ENCODE assay signal across 1 cellular context in the genomic region with DNA sequence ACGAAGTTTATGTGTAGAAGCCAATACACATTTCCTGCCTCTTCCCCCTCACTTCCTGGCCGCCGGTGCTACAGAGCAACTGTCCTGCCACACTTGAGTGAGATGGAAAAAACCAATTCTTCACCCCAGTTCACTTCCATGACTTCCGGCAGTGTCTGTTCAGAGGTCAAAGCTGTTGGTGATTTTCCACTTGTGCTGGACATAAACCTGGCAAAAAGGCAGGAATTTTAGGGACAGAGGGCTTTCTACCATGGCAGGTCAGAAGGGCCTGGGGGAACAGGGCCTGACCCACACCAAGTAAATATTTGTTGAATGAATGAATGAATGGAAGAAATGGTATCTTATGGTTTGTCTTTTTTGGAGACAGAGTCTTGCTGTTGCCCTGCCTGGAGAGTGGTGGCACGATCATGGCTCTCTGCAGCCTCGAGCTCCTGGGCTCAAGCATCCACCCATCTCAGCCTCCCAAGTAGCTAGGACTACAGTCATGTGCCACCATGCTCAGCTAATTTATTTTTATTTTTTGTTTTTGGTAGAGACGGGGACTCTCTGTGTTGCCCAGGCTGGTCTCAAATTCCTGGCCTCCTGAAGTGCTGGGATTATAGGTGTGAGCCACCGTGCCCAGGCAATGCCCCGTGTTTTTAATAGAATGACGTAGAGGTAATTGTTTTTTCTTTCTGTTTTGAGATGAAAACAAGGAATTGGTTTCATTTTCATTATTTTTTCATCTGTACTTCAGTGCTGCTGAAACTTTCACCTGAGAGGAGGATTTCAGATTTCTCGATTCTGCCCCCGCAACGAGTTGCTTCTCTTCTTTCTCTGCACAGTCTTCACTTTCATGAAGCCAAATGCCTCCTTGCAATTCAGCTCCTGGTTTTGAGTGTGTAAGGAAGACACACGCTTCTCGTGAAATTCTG.
TF ChIP-seq lines count a peak whose summit lies in the region.

No MANE protein-coding gene starts in this region.

TF ChIP-seq in HepG2, 621 proteins besides CTCF, POLR2A, EP300 and RAD21 (continued from another document and continues in another):
- TF ChIP-seq, protein P1, sequence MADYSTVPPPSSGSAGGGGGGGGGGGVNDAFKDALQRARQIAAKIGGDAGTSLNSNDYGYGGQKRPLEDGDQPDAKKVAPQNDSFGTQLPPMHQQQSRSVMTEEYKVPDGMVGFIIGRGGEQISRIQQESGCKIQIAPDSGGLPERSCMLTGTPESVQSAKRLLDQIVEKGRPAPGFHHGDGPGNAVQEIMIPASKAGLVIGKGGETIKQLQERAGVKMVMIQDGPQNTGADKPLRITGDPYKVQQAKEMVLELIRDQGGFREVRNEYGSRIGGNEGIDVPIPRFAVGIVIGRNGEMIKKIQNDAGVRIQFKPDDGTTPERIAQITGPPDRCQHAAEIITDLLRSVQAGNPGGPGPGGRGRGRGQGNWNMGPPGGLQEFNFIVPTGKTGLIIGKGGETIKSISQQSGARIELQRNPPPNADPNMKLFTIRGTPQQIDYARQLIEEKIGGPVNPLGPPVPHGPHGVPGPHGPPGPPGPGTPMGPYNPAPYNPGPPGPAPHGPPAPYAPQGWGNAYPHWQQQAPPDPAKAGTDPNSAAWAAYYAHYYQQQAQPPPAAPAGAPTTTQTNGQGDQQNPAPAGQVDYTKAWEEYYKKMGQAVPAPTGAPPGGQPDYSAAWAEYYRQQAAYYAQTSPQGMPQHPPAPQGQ (CRISPR knock-in tag; IDR thresholded peaks at IDR 0.05; ENCODE audit: borderline replicate concordance) = no peak
- TF ChIP-seq, protein P2, sequence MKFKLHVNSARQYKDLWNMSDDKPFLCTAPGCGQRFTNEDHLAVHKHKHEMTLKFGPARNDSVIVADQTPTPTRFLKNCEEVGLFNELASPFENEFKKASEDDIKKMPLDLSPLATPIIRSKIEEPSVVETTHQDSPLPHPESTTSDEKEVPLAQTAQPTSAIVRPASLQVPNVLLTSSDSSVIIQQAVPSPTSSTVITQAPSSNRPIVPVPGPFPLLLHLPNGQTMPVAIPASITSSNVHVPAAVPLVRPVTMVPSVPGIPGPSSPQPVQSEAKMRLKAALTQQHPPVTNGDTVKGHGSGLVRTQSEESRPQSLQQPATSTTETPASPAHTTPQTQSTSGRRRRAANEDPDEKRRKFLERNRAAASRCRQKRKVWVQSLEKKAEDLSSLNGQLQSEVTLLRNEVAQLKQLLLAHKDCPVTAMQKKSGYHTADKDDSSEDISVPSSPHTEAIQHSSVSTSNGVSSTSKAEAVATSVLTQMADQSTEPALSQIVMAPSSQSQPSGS (CRISPR knock-in tag; IDR thresholded peaks at IDR 0.05) = no peak
- peak; percentile 85 for TF ChIP-seq POGZ (CRISPR knock-in tag; IDR thresholded peaks at IDR 0.05)
- TF ChIP-seq ZNF337 (CRISPR knock-in tag; IDR thresholded peaks at IDR 0.05; ENCODE audit: borderline replicate concordance, low read depth) = 0 out of 2 replicates have a peak, but pooled peaks have one; percentile 49
- TF ChIP-seq PPARG (CRISPR knock-in tag; conservative IDR thresholded peaks at IDR 0.05) = peak; percentile 91
- TF ChIP-seq, protein P3, sequence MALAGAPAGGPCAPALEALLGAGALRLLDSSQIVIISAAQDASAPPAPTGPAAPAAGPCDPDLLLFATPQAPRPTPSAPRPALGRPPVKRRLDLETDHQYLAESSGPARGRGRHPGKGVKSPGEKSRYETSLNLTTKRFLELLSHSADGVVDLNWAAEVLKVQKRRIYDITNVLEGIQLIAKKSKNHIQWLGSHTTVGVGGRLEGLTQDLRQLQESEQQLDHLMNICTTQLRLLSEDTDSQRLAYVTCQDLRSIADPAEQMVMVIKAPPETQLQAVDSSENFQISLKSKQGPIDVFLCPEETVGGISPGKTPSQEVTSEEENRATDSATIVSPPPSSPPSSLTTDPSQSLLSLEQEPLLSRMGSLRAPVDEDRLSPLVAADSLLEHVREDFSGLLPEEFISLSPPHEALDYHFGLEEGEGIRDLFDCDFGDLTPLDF (CRISPR knock-in tag; IDR thresholded peaks at IDR 0.05) = no peak
- peak; percentile 87; the same call in 1 of the 2 replicates for TF ChIP-seq MEIS1 (CRISPR knock-in tag; IDR thresholded peaks at IDR 0.05; ENCODE audit: borderline replicate concordance)
- TF ChIP-seq, protein P4, sequence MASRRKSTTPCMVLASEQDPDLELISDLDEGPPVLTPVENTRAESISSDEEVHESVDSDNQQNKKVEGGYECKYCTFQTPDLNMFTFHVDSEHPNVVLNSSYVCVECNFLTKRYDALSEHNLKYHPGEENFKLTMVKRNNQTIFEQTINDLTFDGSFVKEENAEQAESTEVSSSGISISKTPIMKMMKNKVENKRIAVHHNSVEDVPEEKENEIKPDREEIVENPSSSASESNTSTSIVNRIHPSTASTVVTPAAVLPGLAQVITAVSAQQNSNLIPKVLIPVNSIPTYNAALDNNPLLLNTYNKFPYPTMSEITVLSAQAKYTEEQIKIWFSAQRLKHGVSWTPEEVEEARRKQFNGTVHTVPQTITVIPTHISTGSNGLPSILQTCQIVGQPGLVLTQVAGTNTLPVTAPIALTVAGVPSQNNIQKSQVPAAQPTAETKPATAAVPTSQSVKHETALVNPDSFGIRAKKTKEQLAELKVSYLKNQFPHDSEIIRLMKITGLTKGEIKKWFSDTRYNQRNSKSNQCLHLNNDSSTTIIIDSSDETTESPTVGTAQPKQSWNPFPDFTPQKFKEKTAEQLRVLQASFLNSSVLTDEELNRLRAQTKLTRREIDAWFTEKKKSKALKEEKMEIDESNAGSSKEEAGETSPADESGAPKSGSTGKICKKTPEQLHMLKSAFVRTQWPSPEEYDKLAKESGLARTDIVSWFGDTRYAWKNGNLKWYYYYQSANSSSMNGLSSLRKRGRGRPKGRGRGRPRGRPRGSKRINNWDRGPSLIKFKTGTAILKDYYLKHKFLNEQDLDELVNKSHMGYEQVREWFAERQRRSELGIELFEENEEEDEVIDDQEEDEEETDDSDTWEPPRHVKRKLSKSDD (CRISPR knock-in tag; IDR thresholded peaks at IDR 0.05; ENCODE audit: low read depth) = no peak; the same call in 1 of the 2 replicates
- TF ChIP-seq, protein P5, sequence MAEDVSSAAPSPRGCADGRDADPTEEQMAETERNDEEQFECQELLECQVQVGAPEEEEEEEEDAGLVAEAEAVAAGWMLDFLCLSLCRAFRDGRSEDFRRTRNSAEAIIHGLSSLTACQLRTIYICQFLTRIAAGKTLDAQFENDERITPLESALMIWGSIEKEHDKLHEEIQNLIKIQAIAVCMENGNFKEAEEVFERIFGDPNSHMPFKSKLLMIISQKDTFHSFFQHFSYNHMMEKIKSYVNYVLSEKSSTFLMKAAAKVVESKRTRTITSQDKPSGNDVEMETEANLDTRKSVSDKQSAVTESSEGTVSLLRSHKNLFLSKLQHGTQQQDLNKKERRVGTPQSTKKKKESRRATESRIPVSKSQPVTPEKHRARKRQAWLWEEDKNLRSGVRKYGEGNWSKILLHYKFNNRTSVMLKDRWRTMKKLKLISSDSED (CRISPR knock-in tag; IDR thresholded peaks at IDR 0.05) = no peak
- TF ChIP-seq ZFP36L2 (CRISPR knock-in tag; IDR thresholded peaks at IDR 0.05) = no peak
- no peak for TF ChIP-seq NKX3-1 (CRISPR knock-in tag; IDR thresholded peaks at IDR 0.05)
- TF ChIP-seq SUZ12 (IDR thresholded peaks at IDR 0.05; ENCODE audit: low read depth, low read length) = no peak
- TF ChIP-seq CENPT (CRISPR knock-in tag; IDR thresholded peaks at IDR 0.05; ENCODE audit: low read depth) = no peak
- TF ChIP-seq ZNF205 (CRISPR knock-in tag; IDR thresholded peaks at IDR 0.05) = peak; percentile 58; the same call in 1 of the 2 replicates
- TF ChIP-seq, protein P6, sequence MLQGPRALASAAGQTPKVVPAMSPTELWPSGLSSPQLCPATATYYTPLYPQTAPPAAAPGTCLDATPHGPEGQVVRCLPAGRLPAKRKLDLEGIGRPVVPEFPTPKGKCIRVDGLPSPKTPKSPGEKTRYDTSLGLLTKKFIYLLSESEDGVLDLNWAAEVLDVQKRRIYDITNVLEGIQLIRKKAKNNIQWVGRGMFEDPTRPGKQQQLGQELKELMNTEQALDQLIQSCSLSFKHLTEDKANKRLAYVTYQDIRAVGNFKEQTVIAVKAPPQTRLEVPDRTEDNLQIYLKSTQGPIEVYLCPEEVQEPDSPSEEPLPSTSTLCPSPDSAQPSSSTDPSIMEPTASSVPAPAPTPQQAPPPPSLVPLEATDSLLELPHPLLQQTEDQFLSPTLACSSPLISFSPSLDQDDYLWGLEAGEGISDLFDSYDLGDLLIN (CRISPR knock-in tag; IDR thresholded peaks at IDR 0.05; ENCODE audit: borderline replicate concordance) = no peak
- TF ChIP-seq, protein P7, sequence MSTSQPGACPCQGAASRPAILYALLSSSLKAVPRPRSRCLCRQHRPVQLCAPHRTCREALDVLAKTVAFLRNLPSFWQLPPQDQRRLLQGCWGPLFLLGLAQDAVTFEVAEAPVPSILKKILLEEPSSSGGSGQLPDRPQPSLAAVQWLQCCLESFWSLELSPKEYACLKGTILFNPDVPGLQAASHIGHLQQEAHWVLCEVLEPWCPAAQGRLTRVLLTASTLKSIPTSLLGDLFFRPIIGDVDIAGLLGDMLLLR (CRISPR knock-in tag; IDR thresholded peaks at IDR 0.05) = no peak
- TF ChIP-seq, protein P8, sequence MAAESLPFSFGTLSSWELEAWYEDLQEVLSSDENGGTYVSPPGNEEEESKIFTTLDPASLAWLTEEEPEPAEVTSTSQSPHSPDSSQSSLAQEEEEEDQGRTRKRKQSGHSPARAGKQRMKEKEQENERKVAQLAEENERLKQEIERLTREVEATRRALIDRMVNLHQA (CRISPR knock-in tag; IDR thresholded peaks at IDR 0.05) = no peak
- no peak for TF ChIP-seq ZNF225 (CRISPR knock-in tag; IDR thresholded peaks at IDR 0.05)
- no peak for TF ChIP-seq ZNF816 (CRISPR knock-in tag; IDR thresholded peaks at IDR 0.05; ENCODE audit: borderline replicate concordance)
- TF ChIP-seq, protein P9, sequence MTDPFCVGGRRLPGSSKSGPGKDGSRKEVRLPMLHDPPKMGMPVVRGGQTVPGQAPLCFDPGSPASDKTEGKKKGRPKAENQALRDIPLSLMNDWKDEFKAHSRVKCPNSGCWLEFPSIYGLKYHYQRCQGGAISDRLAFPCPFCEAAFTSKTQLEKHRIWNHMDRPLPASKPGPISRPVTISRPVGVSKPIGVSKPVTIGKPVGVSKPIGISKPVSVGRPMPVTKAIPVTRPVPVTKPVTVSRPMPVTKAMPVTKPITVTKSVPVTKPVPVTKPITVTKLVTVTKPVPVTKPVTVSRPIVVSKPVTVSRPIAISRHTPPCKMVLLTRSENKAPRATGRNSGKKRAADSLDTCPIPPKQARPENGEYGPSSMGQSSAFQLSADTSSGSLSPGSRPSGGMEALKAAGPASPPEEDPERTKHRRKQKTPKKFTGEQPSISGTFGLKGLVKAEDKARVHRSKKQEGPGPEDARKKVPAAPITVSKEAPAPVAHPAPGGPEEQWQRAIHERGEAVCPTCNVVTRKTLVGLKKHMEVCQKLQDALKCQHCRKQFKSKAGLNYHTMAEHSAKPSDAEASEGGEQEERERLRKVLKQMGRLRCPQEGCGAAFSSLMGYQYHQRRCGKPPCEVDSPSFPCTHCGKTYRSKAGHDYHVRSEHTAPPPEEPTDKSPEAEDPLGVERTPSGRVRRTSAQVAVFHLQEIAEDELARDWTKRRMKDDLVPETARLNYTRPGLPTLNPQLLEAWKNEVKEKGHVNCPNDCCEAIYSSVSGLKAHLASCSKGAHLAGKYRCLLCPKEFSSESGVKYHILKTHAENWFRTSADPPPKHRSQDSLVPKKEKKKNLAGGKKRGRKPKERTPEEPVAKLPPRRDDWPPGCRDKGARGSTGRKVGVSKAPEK (CRISPR knock-in tag; IDR thresholded peaks at IDR 0.05; ENCODE audit: borderline replicate concordance) = no peak
- TF ChIP-seq MBNL3 (CRISPR knock-in tag; conservative IDR thresholded peaks at IDR 0.05) = no peak
- TF ChIP-seq HOXA3 (CRISPR knock-in tag; IDR thresholded peaks at IDR 0.05) = peak; percentile 49; the same call in 1 of the 2 replicates
- no peak for TF ChIP-seq HNRNPH1 (optimal IDR thresholded peaks at IDR 0.05; ENCODE audit: low read depth, low read length)
- peak; percentile 66 for TF ChIP-seq GABPA (IDR thresholded peaks at IDR 0.05; ENCODE audit: low read depth, low read length)
- peak; percentile 90 for TF ChIP-seq GABPA (CRISPR knock-in tag; IDR thresholded peaks at IDR 0.05; ENCODE audit: low read depth)
- no peak for TF ChIP-seq ZNF660 (CRISPR knock-in tag; IDR thresholded peaks at IDR 0.05; ENCODE audit: borderline replicate concordance, low read depth)
- no peak for TF ChIP-seq ZNF557 (CRISPR knock-in tag; IDR thresholded peaks at IDR 0.05)
- no peak for TF ChIP-seq SMAD9 (CRISPR knock-in tag; IDR thresholded peaks at IDR 0.05)
- TF ChIP-seq FOSL2 (CRISPR knock-in tag; IDR thresholded peaks at IDR 0.05) = peak; percentile 72
- no peak for TF ChIP-seq ZIK1 (CRISPR knock-in tag; IDR thresholded peaks at IDR 0.05; ENCODE audit: borderline replicate concordance, low read depth)
- no peak for TF ChIP-seq RELA (CRISPR knock-in tag; IDR thresholded peaks at IDR 0.05)
- TF ChIP-seq CEBPG (CRISPR knock-in tag; IDR thresholded peaks at IDR 0.05) = peak; percentile 54
- TF ChIP-seq, protein P10, sequence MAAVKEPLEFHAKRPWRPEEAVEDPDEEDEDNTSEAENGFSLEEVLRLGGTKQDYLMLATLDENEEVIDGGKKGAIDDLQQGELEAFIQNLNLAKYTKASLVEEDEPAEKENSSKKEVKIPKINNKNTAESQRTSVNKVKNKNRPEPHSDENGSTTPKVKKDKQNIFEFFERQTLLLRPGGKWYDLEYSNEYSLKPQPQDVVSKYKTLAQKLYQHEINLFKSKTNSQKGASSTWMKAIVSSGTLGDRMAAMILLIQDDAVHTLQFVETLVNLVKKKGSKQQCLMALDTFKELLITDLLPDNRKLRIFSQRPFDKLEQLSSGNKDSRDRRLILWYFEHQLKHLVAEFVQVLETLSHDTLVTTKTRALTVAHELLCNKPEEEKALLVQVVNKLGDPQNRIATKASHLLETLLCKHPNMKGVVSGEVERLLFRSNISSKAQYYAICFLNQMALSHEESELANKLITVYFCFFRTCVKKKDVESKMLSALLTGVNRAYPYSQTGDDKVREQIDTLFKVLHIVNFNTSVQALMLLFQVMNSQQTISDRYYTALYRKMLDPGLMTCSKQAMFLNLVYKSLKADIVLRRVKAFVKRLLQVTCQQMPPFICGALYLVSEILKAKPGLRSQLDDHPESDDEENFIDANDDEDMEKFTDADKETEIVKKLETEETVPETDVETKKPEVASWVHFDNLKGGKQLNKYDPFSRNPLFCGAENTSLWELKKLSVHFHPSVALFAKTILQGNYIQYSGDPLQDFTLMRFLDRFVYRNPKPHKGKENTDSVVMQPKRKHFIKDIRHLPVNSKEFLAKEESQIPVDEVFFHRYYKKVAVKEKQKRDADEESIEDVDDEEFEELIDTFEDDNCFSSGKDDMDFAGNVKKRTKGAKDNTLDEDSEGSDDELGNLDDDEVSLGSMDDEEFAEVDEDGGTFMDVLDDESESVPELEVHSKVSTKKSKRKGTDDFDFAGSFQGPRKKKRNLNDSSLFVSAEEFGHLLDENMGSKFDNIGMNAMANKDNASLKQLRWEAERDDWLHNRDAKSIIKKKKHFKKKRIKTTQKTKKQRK (IDR thresholded peaks at IDR 0.05; ENCODE audit: low read length) = no peak
- TF ChIP-seq CCDC6 (CRISPR knock-in tag; IDR thresholded peaks at IDR 0.05) = no peak
